In genomic region chr4:178241601-178242118, GRCh38 we compare ENCODE assay signal across 25 cellular contexts.
DNase-seq lines count a peak whose midpoint lies in the region; ATAC-seq and TF ChIP-seq lines count a peak whose summit lies in the region.
"Had no signal": no experiment of that assay in that cellular context is flagged by ENCODE, and none has a peak within 500 bp of the region (broad histone marks: within the 10 kb centered on the region; RNA-seq: fewer than 3 reads in every experiment).

No MANE protein-coding gene starts in this region.

- peaks cover 26% of the 10 kb centered on the region for H3K9me3 Mint-ChIP-seq in T-helper 2 cell treated with Interferon-gamma antibody and Interleukin-4, amounts not matched to agents 5 μg/mL and 100 μg/mL, for 36 hours

- no peaks in the 10 kb centered on the region for H3K27me3 Mint-ChIP-seq in T-helper 2 cell treated with Interferon-gamma antibody and Interleukin-4, amounts not matched to agents 5 μg/mL and 100 μg/mL, for 36 hours (ENCODE audit: low read depth)
- H3K27me3 Mint-ChIP-seq: CD4-positive, alpha-beta memory T cell; CD4-positive, CD25-positive, alpha-beta regulatory T cell; CD8-positive, alpha-beta memory T cell had no signal

- ATAC-seq in gastroesophageal sphincter (peak; percentile 22), lower lobe of right lung (peak; percentile 12 to 51), sciatic nerve (peak; percentile 24), aorta (ENCODE audit: low FRiP score) (peak; percentile 53), HG03469 (IDR thresholded peaks at IDR 0.05; ENCODE audit: unreplicated experiment) (no peak), HG02840 (IDR thresholded peaks at IDR 0.05; ENCODE audit: low FRiP score, unreplicated experiment) (no peak)
- ATAC-seq: GM12878 had no signal

- TF ChIP-seq POLR2A in gastroesophageal sphincter (IDR thresholded peaks at IDR 0.05): no peak

- WGBS in gastroesophageal sphincter (ENCODE audit: low coverage in 1 of 2), 2 donors: no CpG with 5 or more reads among the region's 3 CpGs
- 85 to 95% methylated on average over 3 of the region's 3 CpGs for WGBS in aorta, 2 donors

- intact Hi-C loops in lower lobe of right lung (cut with DNase I): no loop called here
- intact Hi-C loops in sciatic nerve (cut with DNase I): no loop called here
- intact Hi-C loops in aorta (cut with DNase I): no loop called here

- H3K4me1 ChIP-seq in gastroesophageal sphincter (no peaks in the 10 kb centered on the region), lower lobe of right lung (no peaks in the 10 kb centered on the region), aorta (ENCODE audit: control insufficient read depth in 1 of 2, insufficient read depth in 2 of 2, low read length in 2 of 2) (no peaks in the 10 kb centered on the region)
- H3K4me1 ChIP-seq: BE2C, BLaER1 had no signal

- H3K4me3 Mint-ChIP-seq in T-helper 2 cell treated with Interferon-gamma antibody and Interleukin-4, amounts not matched to agents 5 μg/mL and 100 μg/mL, for 36 hours: no peak overlapping the region
- H3K4me3 Mint-ChIP-seq: CD14-positive monocyte; CD4-positive, alpha-beta memory T cell; CD4-positive, CD25-positive, alpha-beta regulatory T cell; CD8-positive, alpha-beta memory T cell had no signal

- peaks cover 0 to 16% (median 0%) of the 10 kb centered on the region in 3 donors for H3K9me3 ChIP-seq in gastroesophageal sphincter
- no peaks in the 10 kb centered on the region for H3K9me3 ChIP-seq in lower lobe of right lung
- peaks cover 7% of the 10 kb centered on the region for H3K9me3 ChIP-seq in aorta (ENCODE audit: control insufficient read depth, low read length)
- H3K9me3 ChIP-seq: BE2C had no signal

- DNase-seq in lower lobe of right lung (no peak), sciatic nerve (ENCODE audit: low spot score) (no peak), aorta (no peak)
- no peak for DNase-seq in T-helper 2 cell treated with Interferon-gamma antibody and Interleukin-4, amounts not matched to agents 5 μg/mL and 100 μg/mL, for 36 hours (ENCODE audit: low spot score)
- DNase-seq: 8988T; ACHN; C1 segment of cervical spinal cord; CD4-positive, alpha-beta memory T cell; CD4-positive, CD25-positive, alpha-beta regulatory T cell; CD8-positive, alpha-beta memory T cell; COR-L47; DMS 273 treated with DMSO at 0.1 percent for 48 hours; DMS153; DMS53; DMS79; DND-41; EL; GDM1 had no signal

- no peaks in the 10 kb centered on the region for H3K27me3 ChIP-seq in gastroesophageal sphincter
- H3K27me3 ChIP-seq in lower lobe of right lung (ENCODE audit: low read depth): no peaks in the 10 kb centered on the region
- H3K27me3 ChIP-seq in aorta (ENCODE audit: control insufficient read depth in 1 of 2, insufficient read depth in 2 of 2, low read length in 1 of 2): no peaks in the 10 kb centered on the region
- H3K27me3 ChIP-seq: BE2C, BLaER1 had no signal

- H3K4me1 Mint-ChIP-seq in T-helper 2 cell treated with Interferon-gamma antibody and Interleukin-4, amounts not matched to agents 5 μg/mL and 100 μg/mL, for 36 hours (ENCODE audit: low read depth): no peaks in the 10 kb centered on the region
- H3K4me1 Mint-ChIP-seq: CD14-positive monocyte; CD4-positive, alpha-beta memory T cell; CD4-positive, CD25-positive, alpha-beta regulatory T cell; CD8-positive, alpha-beta memory T cell had no signal

- H3K36me3 ChIP-seq in gastroesophageal sphincter (no peaks in the 10 kb centered on the region), lower lobe of right lung (no peaks in the 10 kb centered on the region), aorta (ENCODE audit: control insufficient read depth in 1 of 2, insufficient read depth in 2 of 2, low read length in 1 of 2) (no peaks in the 10 kb centered on the region)
- H3K36me3 ChIP-seq: BE2C, BLaER1 had no signal

- no peak overlapping the region for H3K27ac Mint-ChIP-seq in T-helper 2 cell treated with Interferon-gamma antibody and Interleukin-4, amounts not matched to agents 5 μg/mL and 100 μg/mL, for 36 hours
- H3K27ac Mint-ChIP-seq: CD14-positive monocyte; CD4-positive, alpha-beta memory T cell; CD4-positive, CD25-positive, alpha-beta regulatory T cell; CD8-positive, alpha-beta memory T cell had no signal

- no peak for TF ChIP-seq EP300 in gastroesophageal sphincter (IDR thresholded peaks at IDR 0.05)

- TF ChIP-seq CTCF in gastroesophageal sphincter (IDR thresholded peaks at IDR 0.05) (no peak), lower lobe of right lung (IDR thresholded peaks at IDR 0.05) (no peak)

- H3K4me3 ChIP-seq in gastroesophageal sphincter (no peak overlapping the region), lower lobe of right lung (no peak overlapping the region), aorta (ENCODE audit: low read length in 2 of 2) (no peak overlapping the region)
- H3K4me3 ChIP-seq: BLaER1, GM12878 had no signal

- no peaks in the 10 kb centered on the region for H3K36me3 Mint-ChIP-seq in T-helper 2 cell treated with Interferon-gamma antibody and Interleukin-4, amounts not matched to agents 5 μg/mL and 100 μg/mL, for 36 hours (ENCODE audit: low read depth)
- H3K36me3 Mint-ChIP-seq: CD14-positive monocyte; CD4-positive, alpha-beta memory T cell; CD4-positive, CD25-positive, alpha-beta regulatory T cell; CD8-positive, alpha-beta memory T cell had no signal

- no peak overlapping the region for H3K27ac ChIP-seq in gastroesophageal sphincter
- no peak overlapping the region for H3K27ac ChIP-seq in lower lobe of right lung
- H3K27ac ChIP-seq in aorta (ENCODE audit: low read depth in 1 of 2, low read length in 2 of 2): no peak overlapping the region
- H3K27ac ChIP-seq: BLaER1 had no signal

Comparison
In these comparisons a context has a peak if more than half of its experiments do, and no peak if none do; other contexts are left out.
1. ATAC-seq: peak in gastroesophageal sphincter (single experiment), lower lobe of right lung (2 of 2), sciatic nerve (single experiment) and aorta (single experiment); none in HG03469 (single experiment) and HG02840 (single experiment).